ENCODE assay signal across 8 cellular contexts in the genomic region with DNA sequence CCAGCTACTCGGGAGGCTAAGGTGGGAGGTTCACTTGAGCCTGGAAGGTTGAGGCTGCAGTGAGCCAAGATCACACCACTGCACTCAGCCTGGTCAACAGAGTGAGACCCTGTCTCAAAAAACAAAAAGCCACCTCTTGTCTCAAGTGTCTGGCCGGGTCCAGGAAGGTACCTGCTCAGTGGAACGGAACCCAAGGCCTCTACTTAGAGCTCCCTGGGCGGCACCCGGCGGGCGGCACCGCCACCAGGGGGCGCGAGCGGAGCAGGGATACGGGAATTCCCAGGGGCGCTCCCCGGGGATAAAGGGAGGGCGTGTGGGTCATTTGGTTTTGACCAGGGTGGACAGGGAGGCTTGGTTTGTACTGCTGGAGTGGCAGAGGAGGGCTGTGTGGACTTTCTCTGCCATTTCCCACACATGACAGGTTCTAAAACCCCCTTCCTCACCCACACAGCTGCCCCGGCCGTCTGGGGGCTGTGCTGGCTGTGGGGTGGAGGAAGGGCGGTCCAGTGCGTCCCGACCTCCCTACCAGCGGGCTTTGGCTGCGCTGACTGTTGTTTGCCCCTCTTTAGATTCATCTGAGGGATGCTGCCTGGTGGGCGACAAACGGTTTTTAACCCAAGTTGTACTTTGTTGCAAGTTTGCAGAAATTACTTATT.
DNase-seq lines count a peak whose midpoint lies in the region; ATAC-seq, FAIRE-seq and TF ChIP-seq lines count a peak whose summit lies in the region.

No MANE protein-coding gene starts in this region.

- DNase-seq in D341Med (ENCODE audit: low spot score) (peak; percentile 90), H54 (ENCODE audit: insufficient read length, low spot score) (peak; percentile 38), RKO (ENCODE audit: low spot score) (peak; percentile 37), astrocyte of the spinal cord (ENCODE audit: low read depth, low spot score) (peak; percentile 24), left lung (no peak), stomach (peak; percentile 75)

- ATAC-seq in left lung (peak; percentile 68), HG03139 (IDR thresholded peaks at IDR 0.05; ENCODE audit: unreplicated experiment) (no peak), HG02623 (IDR thresholded peaks at IDR 0.05; ENCODE audit: unreplicated experiment) (no peak)

- H3K27me3 ChIP-seq in left lung (peaks cover 0 to 21% of the 10 kb centered on the region in 2 donors), stomach (peaks cover 0 to 29% (median 15%) of the 10 kb centered on the region in 3 donors)

- no peak for TF ChIP-seq EP300 in stomach (IDR thresholded peaks at IDR 0.05)

- no peak overlapping the region for H3K4me3 ChIP-seq in astrocyte of the spinal cord (ENCODE audit: low read depth, low read length)
- H3K4me3 ChIP-seq in left lung, result no peak overlapping the region
- no peak overlapping the region for H3K4me3 ChIP-seq in stomach

- H3K36me3 ChIP-seq in left lung, result peaks cover 0 to 4% of the 10 kb centered on the region in 2 donors
- peaks cover 0 to 6% (median 5%) of the 10 kb centered on the region in 4 donors for H3K36me3 ChIP-seq in stomach

- no peak for FAIRE-seq in H54 (lab: Jason Lieb, UNC)

- in situ Hi-C loops in astrocyte of the spinal cord (cut with HindIII; ENCODE audit: low sequenced_read_pairs), result no loop called here

- TF ChIP-seq CTCF in astrocyte of the spinal cord (IDR thresholded peaks at IDR 0.05; ENCODE audit: low read depth, low read length) (peak; percentile 89), left lung (IDR thresholded peaks at IDR 0.05) (peak; percentile 61 to 62), stomach (IDR thresholded peaks at IDR 0.05) (peak in 4 of 7 experiments; percentile 54 to 77 (median 60))

- H3K4me1 ChIP-seq in left lung (peaks cover 0 to 15% of the 10 kb centered on the region in 2 donors), stomach (peaks cover 0 to 12% (median 8%) of the 10 kb centered on the region in 4 donors)

- 15 to 22% (median 16%) methylated on average over 19 to 24 of the region's 24 CpGs for WGBS in stomach, 5 donors

- TF ChIP-seq POLR2A in H54 (IDR thresholded peaks at IDR 0.05; ENCODE audit: low read depth, low read length), result no peak
- no peak for TF ChIP-seq POLR2A in stomach (IDR thresholded peaks at IDR 0.05)

- H3K9me3 ChIP-seq in left lung (no peaks in the 10 kb centered on the region), stomach (no peaks in the 10 kb centered on the region)

- H3K27ac ChIP-seq in left lung (no peak overlapping the region), stomach (no peak overlapping the region)

- intact Hi-C loops in left lung (cut with DNase I), result no loop called here
- intact Hi-C loops in stomach (cut with DNase I; ENCODE audit: low total_unique reads), result no loop called here

Comparison
In these comparisons a context has a peak if more than half of its experiments do, and no peak if none do; other contexts are left out.
1. DNase-seq: peak in D341Med (single experiment), H54 (single experiment), RKO (single experiment), astrocyte of the spinal cord (single experiment) and stomach (single experiment); none in left lung (0 of 2).
2. Peak in every context shown above with its lines, with median percentiles within 50 percentile points of each other: CTCF ChIP-seq.